Comparison of ENCODE assay signal across 12 cellular contexts in genomic region chr12:57524814-57525614, GRCh38. TPM values are rescaled to one million over a fixed set of nuclear protein-coding genes. Genes with fewer than 3 reads are reported as not detected.
A peak's percentile ranks its signal among the peaks of the same experiment; 100 is the strongest.
DNase-seq lines count a peak whose midpoint lies in the region; TF ChIP-seq lines count a peak whose summit lies in the region.
"Had no signal": no experiment of that assay in that cellular context is flagged by ENCODE, and none has a peak within 500 bp of the region (broad histone marks: within the 10 kb centered on the region; RNA-seq: fewer than 3 reads in every experiment).

No MANE protein-coding gene starts in this region.

- H3K4me1 ChIP-seq in subcutaneous abdominal adipose tissue (ENCODE audit: control insufficient read depth in 5 of 5, insufficient read depth in 5 of 5, low read length in 5 of 5) (peaks cover 15 to 43% (median 41%) of the 10 kb centered on the region in 5 donors), prostate gland (replicated peaks) (peaks cover 21% of the 10 kb centered on the region)

- H3K27ac Mint-ChIP-seq in T-helper 1 cell treated with Interleukin-12 subunit alpha and Interleukin-12 subunit beta and Interleukin-4 antibody, amounts not matched to agents 30 μg/mL and 1 μg/mL, for 36 hours, result no peak overlapping the region
- H3K27ac Mint-ChIP-seq in activated CD4-positive, alpha-beta memory T cell treated with anti-CD3 and anti-CD28 coated beads for 36 hours, result no peak overlapping the region

- H3K9ac ChIP-seq in subcutaneous abdominal adipose tissue (ENCODE audit: low read length in 5 of 5), result peak overlapping the region in 3 of 5 donors; percentile 6 to 45 (median 41)

- peaks cover 33% of the 10 kb centered on the region for H3K36me3 Mint-ChIP-seq in T-helper 1 cell treated with Interleukin-12 subunit alpha and Interleukin-12 subunit beta and Interleukin-4 antibody, amounts not matched to agents 30 μg/mL and 1 μg/mL, for 36 hours (ENCODE audit: low read depth)
- peaks cover 25% of the 10 kb centered on the region for H3K36me3 Mint-ChIP-seq in activated CD4-positive, alpha-beta memory T cell treated with anti-CD3 and anti-CD28 coated beads for 36 hours

- intact Hi-C loops in activated CD4-positive, alpha-beta memory T cell treated with anti-CD3 and anti-CD28 coated beads for 36 hours (cut with micrococcal nuclease), result loop anchor here (5.0 kb wide), 2 partner anchors 97 to 288 kb away; a partner anchor contains a TSS
- intact Hi-C loops in head of caudate nucleus (cut with DNase I) (no loop called here), prostate gland (cut with DNase I) (loop anchor here (5.0 kb wide), 1 partner anchor 82 kb away; no protein-coding TSS in a partner anchor)

- no peaks in the 10 kb centered on the region for H3K9me3 ChIP-seq in subcutaneous abdominal adipose tissue (ENCODE audit: control insufficient read depth in 5 of 5, low read length in 5 of 5)
- H3K9me3 ChIP-seq in prostate gland, result no peaks in the 10 kb centered on the region

- CTCF ChIA-PET in activated CD4-positive, alpha-beta memory T cell treated with anti-CD3 and anti-CD28 coated beads for 36 hours (lab: Charles Lee), result interaction anchor here (0.5 to 2.6 kb wide), 3 partner anchors 48 to 261 kb away, joined by 3 to 7 read pairs (median 5); partner anchors contain the start of gene GLI1

- peaks cover 39% of the 10 kb centered on the region for H3K4me1 Mint-ChIP-seq in T-helper 1 cell treated with Interleukin-12 subunit alpha and Interleukin-12 subunit beta and Interleukin-4 antibody, amounts not matched to agents 30 μg/mL and 1 μg/mL, for 36 hours (ENCODE audit: low read depth)
- H3K4me1 Mint-ChIP-seq in activated CD4-positive, alpha-beta memory T cell treated with anti-CD3 and anti-CD28 coated beads for 36 hours (ENCODE audit: low read depth), result peaks cover 31% of the 10 kb centered on the region

- peaks cover 0 to 60% (median 58%) of the 10 kb centered on the region in 5 donors for H3K36me3 ChIP-seq in subcutaneous abdominal adipose tissue (ENCODE audit: control insufficient read depth in 5 of 5, insufficient read depth in 5 of 5, low read length in 5 of 5)
- H3K36me3 ChIP-seq in prostate gland, result peaks cover 8 to 14% of the 10 kb centered on the region in 2 donors

- H3K9me3 Mint-ChIP-seq in T-helper 1 cell treated with Interleukin-12 subunit alpha and Interleukin-12 subunit beta and Interleukin-4 antibody, amounts not matched to agents 30 μg/mL and 1 μg/mL, for 36 hours, result no peaks in the 10 kb centered on the region
- no peaks in the 10 kb centered on the region for H3K9me3 Mint-ChIP-seq in activated CD4-positive, alpha-beta memory T cell treated with anti-CD3 and anti-CD28 coated beads for 36 hours

- no peak for TF ChIP-seq CTCF in prostate gland (IDR thresholded peaks at IDR 0.05)

- H3K27ac ChIP-seq in subcutaneous abdominal adipose tissue (ENCODE audit: low read depth, low read length), result peak overlapping the region; percentile 93
- peak overlapping the region in 1 of 2 donors; percentile 99 for H3K27ac ChIP-seq in prostate gland

- no peak for TF ChIP-seq POLR2A in prostate gland (IDR thresholded peaks at IDR 0.05)

- POLR2A ChIA-PET in activated CD4-positive, alpha-beta memory T cell treated with anti-CD3 and anti-CD28 coated beads for 36 hours (lab: Charles Lee), result interaction anchor here (1.0 to 1.4 kb wide), 4 partner anchors 8 to 220 kb away, joined by 3 to 7 read pairs (median 4); partner anchors contain the start of genes DCTN2 and TSPAN31

- H3K27me3 ChIP-seq in subcutaneous abdominal adipose tissue (ENCODE audit: control insufficient read depth in 5 of 5, insufficient read depth in 4 of 5, low read length in 5 of 5), result no peaks in the 10 kb centered on the region
- no peaks in the 10 kb centered on the region for H3K27me3 ChIP-seq in prostate gland (replicated peaks; ENCODE audit: insufficient read depth)

- no peaks in the 10 kb centered on the region for H3K27me3 Mint-ChIP-seq in T-helper 1 cell treated with Interleukin-12 subunit alpha and Interleukin-12 subunit beta and Interleukin-4 antibody, amounts not matched to agents 30 μg/mL and 1 μg/mL, for 36 hours (ENCODE audit: low read depth)
- no peaks in the 10 kb centered on the region for H3K27me3 Mint-ChIP-seq in activated CD4-positive, alpha-beta memory T cell treated with anti-CD3 and anti-CD28 coated beads for 36 hours

- WGBS in prostate gland, result 61% methylated on average over 11 of the region's 11 CpGs

- H3K4me3 ChIP-seq in subcutaneous abdominal adipose tissue (ENCODE audit: low read depth in 1 of 5, low read length in 5 of 5) (peak overlapping the region in 2 of 5 donors; percentile 3 to 97), prostate gland (peak overlapping the region in 1 of 2 donors; percentile 85)

- H3K4me3 Mint-ChIP-seq in T-helper 1 cell treated with Interleukin-12 subunit alpha and Interleukin-12 subunit beta and Interleukin-4 antibody, amounts not matched to agents 30 μg/mL and 1 μg/mL, for 36 hours, result peak overlapping the region; percentile 96
- H3K4me3 Mint-ChIP-seq in activated CD4-positive, alpha-beta memory T cell treated with anti-CD3 and anti-CD28 coated beads for 36 hours, result peak overlapping the region; percentile 93

- DNase-seq in T-helper 1 cell (no peak), head of caudate nucleus (peak in 23 of 42 donors; percentile 19 to 75 (median 42)), NCI-H526 treated with DMSO at 0.1 percent for 48 hours (lab: John Stamatoyannopoulos, UW) (no peak), iPS-NIHi7 (ENCODE audit: extremely low spot score) (no peak), prostate gland (ENCODE audit: low spot score) (no peak)
- no peak for DNase-seq in activated CD4-positive, alpha-beta memory T cell treated with anti-CD3 and anti-CD28 coated beads for 36 hours
- DNase-seq: activated CD4-positive, CD25-positive, alpha-beta regulatory T cell treated with anti-CD3 and anti-CD28 coated beads, Interleukin-2, amount 50 U/mL, for 72 hours; COR-L47; dermis blood vessel endothelial cell; left ventricle myocardium superior had no signal

RNA-seq across cellular contexts. Expression of gene MBD6, which starts 2.4 kb away (rescaled TPM):
- 10 to 100 TPM; 43.5 to 48.2 TPM for total RNA-seq in activated CD4-positive, alpha-beta memory T cell treated with anti-CD3 and anti-CD28 coated beads for 36 hours
- 10 to 100 TPM; 54.5 to 92.1 TPM for total RNA-seq in prostate gland

RNA-seq across cellular contexts. Expression of gene DDIT3, which starts 4.7 kb away (rescaled TPM):
- total RNA-seq in activated CD4-positive, alpha-beta memory T cell treated with anti-CD3 and anti-CD28 coated beads for 36 hours, result 10 to 100 TPM; 24.1 to 25.2 TPM
- total RNA-seq in prostate gland, result 10 to 100 TPM; 39.0 to 51.8 TPM

RNA-seq across cellular contexts. Expression of gene DCTN2, which starts 22.0 kb away (rescaled TPM):
- total RNA-seq in activated CD4-positive, alpha-beta memory T cell treated with anti-CD3 and anti-CD28 coated beads for 36 hours, result 10 to 100 TPM; 81.0 to 85.2 TPM
- 100 to 1,000 TPM; 131 to 157 TPM for total RNA-seq in prostate gland

RNA-seq across cellular contexts. Expression of gene KIF5A, which starts 24.8 kb away (rescaled TPM):
- total RNA-seq in activated CD4-positive, alpha-beta memory T cell treated with anti-CD3 and anti-CD28 coated beads for 36 hours, result under 1 TPM; 0.90 to 0.99 TPM
- 1 to 10 TPM in 1 of 2 donors, under 1 TPM in 1; 0.50 to 3.7 TPM for total RNA-seq in prostate gland

RNA-seq across cellular contexts. Expression of gene MARS1, which starts 37.1 kb away (rescaled TPM):
- total RNA-seq in activated CD4-positive, alpha-beta memory T cell treated with anti-CD3 and anti-CD28 coated beads for 36 hours, result 100 to 1,000 TPM; 354 to 364 TPM
- total RNA-seq in prostate gland, result 10 to 100 TPM; 67.2 to 90.0 TPM

Comparison
In these comparisons a context has a peak if more than half of its experiments do, and no peak if none do; other contexts are left out.
1. DNase-seq: peak in head of caudate nucleus (23 of 42); none in T-helper 1 cell (0 of 5), activated CD4-positive, alpha-beta memory T cell treated with anti-CD3 and anti-CD28 coated beads for 36 hours (single experiment), NCI-H526 treated with DMSO at 0.1 percent for 48 hours (single experiment), iPS-NIHi7 (single experiment) and prostate gland (single experiment).